In the genomic region with DNA sequence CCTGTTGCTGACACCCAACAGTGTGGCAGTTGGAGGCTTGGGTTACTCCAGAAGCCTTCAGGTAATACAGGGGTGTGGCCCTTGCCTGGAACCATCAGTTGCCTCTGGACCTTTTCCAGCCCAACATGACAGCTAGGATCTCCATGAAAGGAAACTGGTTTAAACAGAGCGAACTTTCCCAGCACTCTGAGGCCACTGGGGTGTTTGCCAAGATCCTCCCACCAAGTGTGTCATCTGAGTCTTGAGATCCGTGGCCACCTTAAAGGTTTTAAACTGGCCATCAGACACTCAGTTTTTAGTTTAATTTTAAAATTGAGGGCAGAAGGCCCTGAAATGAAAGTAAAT, we compare ENCODE assay signal across 10 cellular contexts. TPM values are rescaled to one million over a fixed set of nuclear protein-coding genes. Genes with fewer than 3 reads are reported as not detected.
DNase-seq lines count a peak whose midpoint lies in the region; ATAC-seq and TF ChIP-seq lines count a peak whose summit lies in the region.
"Had no signal": no experiment of that assay in that cellular context is flagged by ENCODE, and none has a peak within 500 bp of the region (broad histone marks: within the 10 kb centered on the region; RNA-seq: fewer than 3 reads in every experiment).

No MANE protein-coding gene starts in this region.

- CTCF ChIA-PET in IMR-90 (lab: Yijun Ruan, JAX), result interaction anchor here (0.6 to 1.2 kb wide), 7 partner anchors 8 to 254 kb away, joined by 3 to 5 read pairs (median 3); no protein-coding TSS in a partner anchor

- H3K23ac ChIP-seq in IMR-90 (ENCODE audit: low read depth, low read length), result no peak overlapping the region

- peaks cover 44% of the 10 kb centered on the region for H3K27me3 Mint-ChIP-seq in stimulated activated naive CD8-positive, alpha-beta T cell treated with anti-CD3 and anti-CD28 coated beads, Interleukin-15, amount 100 ng/mL, for 72 hours

- no TSS peak for BruUV-seq in IMR-90 (replicated peaks; lab: Mats Ljungman, UMichigan)

- H2AK5ac ChIP-seq in IMR-90 (ENCODE audit: low read depth, low read length), result no peak overlapping the region

- intact Hi-C loops in IMR-90 (cut with micrococcal nuclease), result loop anchor here (1.0 to 2.0 kb wide), 2 partner anchors 35 to 254 kb away; no protein-coding TSS in a partner anchor

- POLR2A ChIA-PET in IMR-90 (lab: Charles Lee; ENCODE audit: unreplicated experiment), result no interaction called here

- ATAC-seq in IMR-90 (ENCODE audit: low read depth) (no peak; the same call in 1 of the 2 replicates), HG02884 (IDR thresholded peaks at IDR 0.05; ENCODE audit: unreplicated experiment) (no peak), GM19455 (IDR thresholded peaks at IDR 0.05; ENCODE audit: unreplicated experiment) (no peak)
- no peak for ATAC-seq in stimulated activated naive CD8-positive, alpha-beta T cell treated with anti-CD3 and anti-CD28 coated beads, Interleukin-15, amount 100 ng/mL, for 72 hours

- H3K18ac ChIP-seq in IMR-90 (ENCODE audit: low read depth, low read length), result no peak overlapping the region

- no peaks in the 10 kb centered on the region for H3K9me3 Mint-ChIP-seq in stimulated activated naive CD8-positive, alpha-beta T cell treated with anti-CD3 and anti-CD28 coated beads, Interleukin-15, amount 100 ng/mL, for 72 hours
- H3K9me3 Mint-ChIP-seq: activated CD4-positive, alpha-beta T cell treated with anti-CD3 and anti-CD28 coated beads, Interleukin-2, amount 10 ng/mL, durations not matched to agents 7 days and 5 days had no signal

- no peaks in the 10 kb centered on the region for H3K9me3 ChIP-seq in IMR-90 (ENCODE audit: control insufficient read depth, insufficient read depth, low read length)

- H3K4ac ChIP-seq in IMR-90 (ENCODE audit: low read depth, low read length), result no peak overlapping the region

- no peak for TF ChIP-seq POLR2A in IMR-90 (IDR thresholded peaks at IDR 0.05; ENCODE audit: low read depth, low read length)

- H3K14ac ChIP-seq in IMR-90 (replicated peaks; ENCODE audit: low read depth, low read length), result no peak overlapping the region

- H3K27ac ChIP-seq in ACC112 (ENCODE audit: low read depth, low read length), result no peak overlapping the region
- no peak overlapping the region for H3K27ac ChIP-seq in IMR-90 (ENCODE audit: insufficient read depth, low read length)

- dilution Hi-C loops in IMR-90 (cut with HindIII; ENCODE audit: low sequenced_read_pairs, unreplicated experiment), result no loop called here

- DNase-seq in IMR-90 (peak; percentile 69), cardiac fibroblast (ENCODE audit: low read depth in 2 of 2) (peak; percentile 70 to 82), kidney tubule cell (ENCODE audit: low spot score) (peak; percentile 43), NCI-H1436 (lab: John Stamatoyannopoulos, UW) (no peak)
- no peak for DNase-seq in stimulated activated naive CD8-positive, alpha-beta T cell treated with anti-CD3 and anti-CD28 coated beads, Interleukin-15, amount 100 ng/mL, for 72 hours

- no peaks in the 10 kb centered on the region for H3K79me2 ChIP-seq in ACC112 (ENCODE audit: control insufficient read depth, insufficient read depth, low read length, unreplicated experiment)

- H3K79me1 ChIP-seq in IMR-90 (ENCODE audit: low read depth in 1 of 2, low read length in 2 of 2), result no peaks in the 10 kb centered on the region

- H3K4me1 ChIP-seq in ACC112 (ENCODE audit: control insufficient read depth, insufficient read depth, low read length, unreplicated experiment) (no peaks in the 10 kb centered on the region), IMR-90 (ENCODE audit: control insufficient read depth, insufficient read depth, low read length) (peaks cover 2% of the 10 kb centered on the region; the same call in 1 of the 2 replicates)

- WGBS in IMR-90 (ENCODE audit: extremely low coverage in 2 of 2, insufficient read length in 1 of 2), 2 experiments, result 0% methylated on average over 1 of the region's 2 CpGs; no CpG with 5 or more reads in 1 of the 2 experiments

- no peak overlapping the region for H4K91ac ChIP-seq in IMR-90 (ENCODE audit: insufficient read depth, low read depth, low read length)

- no peaks in the 10 kb centered on the region for H3K9me1 ChIP-seq in IMR-90 (ENCODE audit: insufficient read depth, low read length)

- no peaks in the 10 kb centered on the region for H3K36me3 ChIP-seq in ACC112 (ENCODE audit: insufficient read depth, low read length)
- H3K36me3 ChIP-seq in IMR-90 (ENCODE audit: control insufficient read depth, insufficient read depth, low read length), result no peaks in the 10 kb centered on the region

- no peak overlapping the region for H2BK20ac ChIP-seq in IMR-90 (ENCODE audit: low read depth, low read length)

- H4K20me1 ChIP-seq in IMR-90 (ENCODE audit: insufficient read depth, low read length), result no peaks in the 10 kb centered on the region

- H2BK5ac ChIP-seq in IMR-90 (ENCODE audit: low read depth, low read length, poor library complexity, severe bottlenecking), result no peak overlapping the region

- H2AK9ac ChIP-seq in IMR-90 (replicated peaks; ENCODE audit: low read depth, low read length, poor library complexity), result no peak overlapping the region

- H4K8ac ChIP-seq in IMR-90 (ENCODE audit: low read depth in 2 of 2, low read length in 2 of 2), result no peak overlapping the region

- H3K4me2 ChIP-seq in IMR-90 (ENCODE audit: low read depth, low read length), result peak overlapping the region; percentile 82

- no peak overlapping the region for H3K56ac ChIP-seq in IMR-90 (ENCODE audit: extremely low read depth, insufficient read depth, low read length)

- TF ChIP-seq CTCF in IMR-90 (conservative IDR thresholded peaks at IDR 0.05; ENCODE audit: low read depth, low read length), result no peak
- no peak for TF ChIP-seq CTCF in cardiac fibroblast (IDR thresholded peaks at IDR 0.05; ENCODE audit: low read depth, low read length)

- no peak overlapping the region for H3K27ac Mint-ChIP-seq in stimulated activated naive CD8-positive, alpha-beta T cell treated with anti-CD3 and anti-CD28 coated beads, Interleukin-15, amount 100 ng/mL, for 72 hours
- H3K27ac Mint-ChIP-seq: activated CD4-positive, alpha-beta T cell treated with anti-CD3 and anti-CD28 coated beads, Interleukin-2, amount 10 ng/mL, durations not matched to agents 7 days and 5 days; activated naive CD8-positive, alpha-beta T cell had no signal

- H3K4me1 Mint-ChIP-seq in stimulated activated naive CD8-positive, alpha-beta T cell treated with anti-CD3 and anti-CD28 coated beads, Interleukin-15, amount 100 ng/mL, for 72 hours, result peaks cover 19% of the 10 kb centered on the region

- no peak for TF ChIP-seq RAD21 in IMR-90 (IDR thresholded peaks at IDR 0.05; ENCODE audit: low read length)

- H3K4me3 Mint-ChIP-seq in stimulated activated naive CD8-positive, alpha-beta T cell treated with anti-CD3 and anti-CD28 coated beads, Interleukin-15, amount 100 ng/mL, for 72 hours, result no peak overlapping the region
- H3K4me3 Mint-ChIP-seq: activated CD4-positive, alpha-beta T cell treated with anti-CD3 and anti-CD28 coated beads, Interleukin-2, amount 10 ng/mL, durations not matched to agents 7 days and 5 days; activated naive CD8-positive, alpha-beta T cell had no signal

- peak overlapping the region; percentile 48 for H3K4me3 ChIP-seq in ACC112 (ENCODE audit: low read depth, low read length)
- peak overlapping the region; percentile 37; the same call in 1 of the 2 replicates for H3K4me3 ChIP-seq in IMR-90 (ENCODE audit: insufficient read depth, low read depth, low read length)
- peak overlapping the region in 1 of 2 donors; percentile 38 for H3K4me3 ChIP-seq in cardiac fibroblast (replicated peaks in 1 of 2; ENCODE audit: low read depth in 2 of 2, low read length in 2 of 2)

- no peak overlapping the region for H4K5ac ChIP-seq in IMR-90 (ENCODE audit: low read depth, low read length)

- in situ Hi-C loops in IMR-90 (cut with MboI; ENCODE audit: low sequenced_read_pairs), result loop anchor here (10.0 kb wide), 1 partner anchor 257 kb away; the partner anchor contains the start of gene DUSP12

- no peak overlapping the region for H2BK120ac ChIP-seq in IMR-90 (ENCODE audit: low read depth, low read length)

- H3K27me3 ChIP-seq in ACC112 (ENCODE audit: insufficient read depth, low read length) (peaks cover 45% of the 10 kb centered on the region), IMR-90 (ENCODE audit: control insufficient read depth, insufficient read depth, low read length) (peaks cover 22% of the 10 kb centered on the region)

- no peak overlapping the region for H3K9ac ChIP-seq in IMR-90 (ENCODE audit: low read depth, low read length)

- H2AFZ ChIP-seq in ACC112 (ENCODE audit: low read length, unreplicated experiment), result no peak overlapping the region
- H2AFZ ChIP-seq in IMR-90 (replicated peaks; ENCODE audit: low read length, poor library complexity), result peak overlapping the region; percentile 46

- H2BK15ac ChIP-seq in IMR-90 (ENCODE audit: low read depth, low read length), result no peak overlapping the region

TF ChIP-seq in IMR-90, 13 proteins besides CTCF, POLR2A, EP300 and RAD21:
- TF ChIP-seq FOS (IDR thresholded peaks at IDR 0.05; ENCODE audit: low read depth, low read length), result no peak

RNA-seq across cellular contexts. Expression of gene FCGR2A, which starts 17.8 kb away (rescaled TPM):
- 0.18 and 0.28 TPM in 2 replicates for total RNA-seq in IMR-90 (2012; rRNA removed)
- polyA plus RNA-seq in IMR-90 (2012; rRNA removed), result 0.56 and 0.94 TPM in 2 replicates
- polyA plus RNA-seq in IMR-90 (2012; cell fraction: cytosol; rRNA removed), result 0.21 and 0.48 TPM in 2 replicates
- polyA plus RNA-seq in IMR-90 (2012; cell fraction: nucleus; rRNA removed; ENCODE audit: low replicate concordance), result 0.03 and 0.57 TPM in 2 replicates
- total RNA-seq: activated CD4-positive, alpha-beta T cell treated with anti-CD3 and anti-CD28 coated beads, Interleukin-2, amount 10 ng/mL, durations not matched to agents 7 days and 5 days had no signal

RNA-seq across cellular contexts. Expression of gene HSPA6, which starts 36.9 kb away (rescaled TPM):
- total RNA-seq in IMR-90 (2012; rRNA removed), result 0.54 and 0.56 TPM in 2 replicates
- polyA plus RNA-seq in IMR-90 (2012; rRNA removed), result 0.50 and 0.67 TPM in 2 replicates
- polyA plus RNA-seq in IMR-90 (2012; cell fraction: cytosol; rRNA removed), result 0.25 and 0.44 TPM in 2 replicates
- polyA plus RNA-seq in IMR-90 (2012; cell fraction: nucleus; rRNA removed; ENCODE audit: low replicate concordance), result 0.22 and 0.36 TPM in 2 replicates

Comparison
In these comparisons a context has a peak if more than half of its experiments do, and no peak if none do; other contexts are left out.
1. DNase-seq: peak in IMR-90 (single experiment), cardiac fibroblast (2 of 2) and kidney tubule cell (single experiment); none in stimulated activated naive CD8-positive, alpha-beta T cell treated with anti-CD3 and anti-CD28 coated beads, Interleukin-15, amount 100 ng/mL, for 72 hours (0 of 2) and NCI-H1436 (single experiment).